Comparison of ENCODE assay signal across 10 cellular contexts in the genomic region with DNA sequence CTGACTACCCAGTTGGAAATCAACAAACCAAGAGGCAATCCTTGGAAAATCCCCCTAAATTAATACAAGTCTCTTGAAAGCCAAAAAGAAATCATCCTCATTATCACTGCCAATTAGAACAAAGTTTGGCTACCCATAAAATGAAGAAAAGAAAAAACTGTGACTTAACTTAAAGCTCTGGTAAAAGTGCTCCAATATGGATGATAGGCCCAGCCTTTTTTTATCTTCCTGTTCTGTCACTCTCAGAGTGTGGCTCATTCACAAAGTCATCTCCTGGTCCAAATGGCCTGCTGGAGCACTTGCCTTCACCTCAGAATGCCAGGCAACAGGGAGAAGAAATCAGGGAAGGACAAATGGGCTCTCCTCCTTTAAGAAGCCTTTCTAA.
DNase-seq lines count a peak whose midpoint lies in the region; ATAC-seq and TF ChIP-seq lines count a peak whose summit lies in the region.
"Had no signal": no experiment of that assay in that cellular context is flagged by ENCODE, and none has a peak within 500 bp of the region (broad histone marks: within the 10 kb centered on the region; RNA-seq: fewer than 3 reads in every experiment).

No MANE protein-coding gene starts in this region.

- H2AFZ ChIP-seq in HCT116 (ENCODE audit: low read depth, low read length, poor library complexity, severe bottlenecking) (peak overlapping the region; percentile 60), mesenchymal stem cell (ENCODE audit: low read depth, low read length) (no peak overlapping the region)

- no peak overlapping the region for H3K4me3 Mint-ChIP-seq in WTC11
- H3K4me3 Mint-ChIP-seq: CD14-positive monocyte; CD8-positive, alpha-beta T cell had no signal

- H3K79me2 ChIP-seq in HCT116 (ENCODE audit: insufficient read depth, low read length) = no peaks in the 10 kb centered on the region

- no peak for TF ChIP-seq POLR2A in HCT116 (IDR thresholded peaks at IDR 0.05; ENCODE audit: borderline replicate concordance, extremely low read depth, insufficient read depth, insufficient read length)
- no peak for TF ChIP-seq POLR2A in esophagus squamous epithelium (IDR thresholded peaks at IDR 0.05)

- H2AK5ac ChIP-seq in mesenchymal stem cell (ENCODE audit: low read length, severe bottlenecking) = no peak overlapping the region

- peak overlapping the region; percentile 26; the same call in 1 of the 2 replicates for H3K27ac ChIP-seq in HCT116 (ENCODE audit: low read depth, low read length)
- peak overlapping the region; percentile 23 for H3K27ac ChIP-seq in mesenchymal stem cell (ENCODE audit: low read length, poor library complexity, severe bottlenecking)
- H3K27ac ChIP-seq in esophagus squamous epithelium = no peak overlapping the region
- H3K27ac ChIP-seq: A549 had no signal

- H3K4me1 Mint-ChIP-seq in WTC11 = peaks cover 21% of the 10 kb centered on the region
- H3K4me1 Mint-ChIP-seq: CD14-positive monocyte had no signal

- no peak overlapping the region for H3K14ac ChIP-seq in mesenchymal stem cell (ENCODE audit: low read length in 2 of 2)

- no peak overlapping the region for H2BK120ac ChIP-seq in mesenchymal stem cell (ENCODE audit: low read depth, low read length)

- TF ChIP-seq CTCF in HCT116 (IDR thresholded peaks at IDR 0.05 in 2 of 3, conservative IDR thresholded peaks at IDR 0.05 in 1 of 3; ENCODE audit: borderline replicate concordance in 1 of 3, insufficient read depth in 1 of 3, low read depth in 2 of 3, low read length in 2 of 3) = no peak
- no peak for TF ChIP-seq CTCF in WTC11 (IDR thresholded peaks at IDR 0.05)
- TF ChIP-seq CTCF in esophagus squamous epithelium (IDR thresholded peaks at IDR 0.05) = no peak

- H4K20me1 ChIP-seq in HCT116 (ENCODE audit: insufficient read depth) = no peaks in the 10 kb centered on the region

- H3K9ac ChIP-seq in HCT116 (ENCODE audit: low read length) (no peak overlapping the region), mesenchymal stem cell (ENCODE audit: low read length) (no peak overlapping the region)

- ATAC-seq in HCT116 (no peak), WTC11 (no peak)
- ATAC-seq: A549; CD8-positive, alpha-beta T cell had no signal

- no peak overlapping the region for H4K8ac ChIP-seq in mesenchymal stem cell (ENCODE audit: low read length)

- 0 out of 2 replicates have a peak, but pooled peaks cover 3% of the 10 kb centered on the region for H3K9me3 Mint-ChIP-seq in WTC11
- H3K9me3 Mint-ChIP-seq: CD8-positive, alpha-beta T cell had no signal

- DNase-seq in HCT116 (ENCODE audit: low read depth, low spot score) (no peak), WTC11 (ENCODE audit: low spot score) (no peak), mesenchymal stem cell (no peak), posterior vena cava (ENCODE audit: low spot score) (no peak), GM03348 (ENCODE audit: low spot score) (no peak), esophagus squamous epithelium (lab: John Stamatoyannopoulos, UW) (no peak)
- DNase-seq: CD8-positive, alpha-beta T cell; KBM-7 had no signal

- no peak overlapping the region for H2BK12ac ChIP-seq in mesenchymal stem cell (ENCODE audit: low read length in 2 of 2)

- POLR2A ChIA-PET in HCT116 (lab: Charles Lee) = no interaction called here
- POLR2A ChIA-PET in WTC11 (lab: Charles Lee) = interaction anchor here (0.6 kb wide), 1 partner anchor 1195 kb away, joined by 5 read pairs; no protein-coding TSS in a partner anchor

- H3K36me3 Mint-ChIP-seq in WTC11 = no peaks in the 10 kb centered on the region
- H3K36me3 Mint-ChIP-seq: CD14-positive monocyte; CD8-positive, alpha-beta T cell had no signal

- RAD21 ChIA-PET in HCT116 (lab: Charles Lee; ENCODE audit: low non-redundant PET in 1 of 2, low total read pairs in 2 of 2, uncharacterized antibody in 2 of 2, unreplicated experiment in 2 of 2) = no interaction called here

- peak overlapping the region; percentile 21; the same call in 1 of the 2 replicates for H3K27ac Mint-ChIP-seq in WTC11
- H3K27ac Mint-ChIP-seq: CD14-positive monocyte; CD8-positive, alpha-beta T cell had no signal

- H2BK5ac ChIP-seq in mesenchymal stem cell (ENCODE audit: low read depth, low read length, poor library complexity, severe bottlenecking) = no peak overlapping the region

- CTCF ChIA-PET in HCT116 (lab: Charles Lee) (interaction anchor here (1.2 kb wide), 1 partner anchor 9 kb away, joined by 3 read pairs; no protein-coding TSS in a partner anchor), WTC11 (lab: Charles Lee) (interaction anchor here (1.4 kb wide), 1 partner anchor 18 kb away, joined by 3 read pairs; no protein-coding TSS in a partner anchor)

- no peaks in the 10 kb centered on the region for H3K79me1 ChIP-seq in mesenchymal stem cell (replicated peaks; ENCODE audit: low read length, poor library complexity, severe bottlenecking)

- no peak overlapping the region for H3K4ac ChIP-seq in mesenchymal stem cell (ENCODE audit: low read depth in 1 of 2, low read length in 2 of 2)

- no peaks in the 10 kb centered on the region for H3K9me2 ChIP-seq in HCT116 (ENCODE audit: insufficient read depth)

- no peak for TF ChIP-seq RAD21 in HCT116 (IDR thresholded peaks at IDR 0.05; ENCODE audit: low read depth)

- no peak overlapping the region for H3K18ac ChIP-seq in mesenchymal stem cell (ENCODE audit: low read depth in 1 of 2, low read length in 2 of 2)

- H2BK15ac ChIP-seq in mesenchymal stem cell (ENCODE audit: low read depth, poor library complexity, severe bottlenecking) = no peak overlapping the region

- BruUV-seq in HCT116 (replicated peaks; lab: Mats Ljungman, UMichigan) = no TSS peak

- H3K4me3 ChIP-seq in HCT116 (replicated peaks in 1 of 2; ENCODE audit: low read depth in 1 of 2, low read length in 2 of 2) = no peak overlapping the region
- no peak overlapping the region for H3K4me3 ChIP-seq in mesenchymal stem cell (ENCODE audit: insufficient read depth in 1 of 2, low read depth in 1 of 2, low read length in 2 of 2)
- no peak overlapping the region for H3K4me3 ChIP-seq in esophagus squamous epithelium
- H3K4me3 ChIP-seq: A549 had no signal

- peaks cover 3% of the 10 kb centered on the region; the same call in 1 of the 2 replicates for H3K27me3 Mint-ChIP-seq in WTC11 (ENCODE audit: low read depth)

- H3K9me3 ChIP-seq in HCT116 (ENCODE audit: control insufficient read depth in 1 of 2, insufficient read depth in 1 of 2, low read depth in 1 of 2, low read length in 2 of 2) (no peaks in the 10 kb centered on the region), mesenchymal stem cell (ENCODE audit: control insufficient read depth, low read length) (no peaks in the 10 kb centered on the region), esophagus squamous epithelium (no peaks in the 10 kb centered on the region)
- H3K9me3 ChIP-seq: A549 had no signal

- peak overlapping the region; percentile 55 for H3K4me2 ChIP-seq in HCT116 (ENCODE audit: low read length)
- no peak overlapping the region for H3K4me2 ChIP-seq in mesenchymal stem cell (ENCODE audit: low read length, poor library complexity, severe bottlenecking)
- H3K4me2 ChIP-seq: A549 had no signal

- no peaks in the 10 kb centered on the region for H3K27me3 ChIP-seq in HCT116 (ENCODE audit: insufficient read depth, low read length)
- H3K27me3 ChIP-seq in mesenchymal stem cell (ENCODE audit: control insufficient read depth in 1 of 2, insufficient read depth in 1 of 2, low read length in 2 of 2) = no peaks in the 10 kb centered on the region
- H3K27me3 ChIP-seq in esophagus squamous epithelium = no peaks in the 10 kb centered on the region

- no peak overlapping the region for H3K23ac ChIP-seq in mesenchymal stem cell (ENCODE audit: low read length in 2 of 2)

- intact Hi-C loops in HCT116 (cut with micrococcal nuclease) (no loop called here), posterior vena cava (cut with DNase I) (loop anchor here in 1 of 2 donors (5.0 kb wide), 1 partner anchor 697 kb away; no protein-coding TSS in a partner anchor), esophagus squamous epithelium (cut with DNase I) (no loop called here)

- peaks cover 13 to 18% of the 10 kb centered on the region in 2 experiments for H3K4me1 ChIP-seq in HCT116 (ENCODE audit: control insufficient read depth in 1 of 2, insufficient read depth in 2 of 2, low read length in 2 of 2)
- H3K4me1 ChIP-seq in mesenchymal stem cell (ENCODE audit: control insufficient read depth, insufficient read depth, low read depth, low read length) = peaks cover 3% of the 10 kb centered on the region
- H3K4me1 ChIP-seq in esophagus squamous epithelium = no peaks in the 10 kb centered on the region
- H3K4me1 ChIP-seq: A549 had no signal

- H3K36me3 ChIP-seq in HCT116 (ENCODE audit: control insufficient read depth in 1 of 2, insufficient read depth in 2 of 2, low read length in 2 of 2) (no peaks in the 10 kb centered on the region), mesenchymal stem cell (ENCODE audit: control insufficient read depth in 1 of 2, insufficient read depth in 2 of 2, low read depth in 1 of 2, low read length in 2 of 2) (no peaks in the 10 kb centered on the region), esophagus squamous epithelium (no peaks in the 10 kb centered on the region)

- no peak overlapping the region for H4K91ac ChIP-seq in mesenchymal stem cell (ENCODE audit: low read length)

TF ChIP-seq in HCT116, 20 proteins besides CTCF, POLR2A, EP300 and RAD21 (continues in another document):
- TF ChIP-seq SRF (IDR thresholded peaks at IDR 0.05; ENCODE audit: low read depth) = no peak

TF ChIP-seq in WTC11, 78 proteins besides CTCF, POLR2A, EP300 and RAD21 (continues in another document):
- no peak for TF ChIP-seq SP1 (CRISPR knock-in tag; conservative IDR thresholded peaks at IDR 0.05)
- TF ChIP-seq, protein P1, sequence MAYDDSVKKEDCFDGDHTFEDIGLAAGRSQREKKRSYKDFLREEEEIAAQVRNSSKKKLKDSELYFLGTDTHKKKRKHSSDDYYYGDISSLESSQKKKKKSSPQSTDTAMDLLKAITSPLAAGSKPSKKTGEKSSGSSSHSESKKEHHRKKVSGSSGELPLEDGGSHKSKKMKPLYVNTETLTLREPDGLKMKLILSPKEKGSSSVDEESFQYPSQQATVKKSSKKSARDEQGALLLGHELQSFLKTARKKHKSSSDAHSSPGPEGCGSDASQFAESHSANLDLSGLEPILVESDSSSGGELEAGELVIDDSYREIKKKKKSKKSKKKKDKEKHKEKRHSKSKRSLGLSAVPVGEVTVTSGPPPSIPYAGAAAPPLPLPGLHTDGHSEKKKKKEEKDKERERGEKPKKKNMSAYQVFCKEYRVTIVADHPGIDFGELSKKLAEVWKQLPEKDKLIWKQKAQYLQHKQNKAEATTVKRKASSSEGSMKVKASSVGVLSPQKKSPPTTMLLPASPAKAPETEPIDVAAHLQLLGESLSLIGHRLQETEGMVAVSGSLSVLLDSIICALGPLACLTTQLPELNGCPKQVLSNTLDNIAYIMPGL (CRISPR knock-in tag; IDR thresholded peaks at IDR 0.05) = no peak

Comparison
In these comparisons a context has a peak if more than half of its experiments do, and no peak if none do; other contexts are left out.
1. H3K27ac ChIP-seq: peak in HCT116 (single experiment) and mesenchymal stem cell (single experiment); none in esophagus squamous epithelium (0 of 4).